21 cellular contexts compared by ENCODE assay signal in genomic region chr2:232529806-232530547, GRCh38. TPM values are rescaled to one million over a fixed set of nuclear protein-coding genes. Genes with fewer than 3 reads are reported as not detected.
DNase-seq lines count a peak whose midpoint lies in the region; ATAC-seq and TF ChIP-seq lines count a peak whose summit lies in the region.
"Had no signal": no experiment of that assay in that cellular context is flagged by ENCODE, and none has a peak within 500 bp of the region (broad histone marks: within the 10 kb centered on the region; RNA-seq: fewer than 3 reads in every experiment).

No MANE protein-coding gene starts in this region.

- in situ Hi-C loops in ACHN (cut with HindIII; ENCODE audit: low pct_ligation_motif_present, low pct_unique_long_range_greater_than_20kb, low sequenced_read_pairs): no loop called here

- H3K27me3 Mint-ChIP-seq in chondrocyte (ENCODE audit: low read depth): peaks cover 8% of the 10 kb centered on the region
- peaks cover 12 to 25% of the 10 kb centered on the region in 2 donors for H3K27me3 Mint-ChIP-seq in CD4-positive, alpha-beta memory T cell

- POLR2A ChIA-PET in CD4-positive, alpha-beta memory T cell (lab: Charles Lee; ENCODE audit: partially characterized antibody): interaction anchor here (0.9 kb wide), 1 partner anchor 10 kb away, joined by 3 read pairs; the partner anchor contains the start of gene CHRNG

- no peak overlapping the region for H3K4me3 ChIP-seq in RWPE2 (ENCODE audit: severe bottlenecking)
- no peak overlapping the region for H3K4me3 ChIP-seq in lower lobe of right lung
- no peak overlapping the region for H3K4me3 ChIP-seq in psoas muscle
- H3K4me3 ChIP-seq in CD4-positive, alpha-beta memory T cell (ENCODE audit: low read length in 2 of 2): no peak overlapping the region
- H3K4me3 ChIP-seq: GM23338 had no signal

- TF ChIP-seq CTCF in RWPE2 (IDR thresholded peaks at IDR 0.05; ENCODE audit: poor library complexity, severe bottlenecking): no peak
- no peak for TF ChIP-seq CTCF in chondrocyte (IDR thresholded peaks at IDR 0.05)
- no peak for TF ChIP-seq CTCF in lower lobe of right lung (IDR thresholded peaks at IDR 0.05)
- TF ChIP-seq CTCF in psoas muscle (IDR thresholded peaks at IDR 0.05): no peak

- H3K27ac ChIP-seq in RWPE2 (ENCODE audit: poor library complexity, severe bottlenecking) (no peak overlapping the region), lower lobe of right lung (no peak overlapping the region), psoas muscle (peak overlapping the region; percentile 98)
- no peak overlapping the region for H3K27ac ChIP-seq in CD4-positive, alpha-beta memory T cell (ENCODE audit: low read depth, low read length)
- H3K27ac ChIP-seq: HL-60 had no signal

- WGBS in psoas muscle, 3 donors: 88 to 92% (median 89%) methylated on average over 17 of the region's 17 CpGs

- H3K9me3 Mint-ChIP-seq in chondrocyte (ENCODE audit: low read depth): no peaks in the 10 kb centered on the region
- H3K9me3 Mint-ChIP-seq in CD4-positive, alpha-beta memory T cell: no peaks in the 10 kb centered on the region
- H3K9me3 Mint-ChIP-seq: GM23338 had no signal

- peak; percentile 49 for DNase-seq in RWPE2 (ENCODE audit: low spot score)
- DNase-seq in chondrocyte (ENCODE audit: low spot score): peak; percentile 79
- DNase-seq in lower lobe of right lung: peak; percentile 39
- peak in 1 of 2 donors; percentile 49 for DNase-seq in psoas muscle
- DNase-seq in ACHN: no peak
- DNase-seq in stimulated activated CD4-positive, alpha-beta T cell treated with anti-CD3 and anti-CD28 coated beads, Interleukin-1b, Interleukin-23, amount 100 ng/mL, for 48 hours: no peak
- no peak for DNase-seq in CD4-positive, alpha-beta memory T cell
- DNase-seq: AML-193; Caco-2; CD4-positive, CD25-positive, alpha-beta regulatory T cell; HCEC 1CT; IMR-90; NCI-H1417 treated with DMSO at 0.1 percent for 48 hours; NCI-H1930; NCI-H524; RPMI8226 had no signal

- CTCF ChIA-PET in CD4-positive, alpha-beta memory T cell (lab: Charles Lee; ENCODE audit: partially characterized antibody): interaction anchor here (2.0 kb wide), 1 partner anchor 8 kb away, joined by 7 read pairs; no protein-coding TSS in a partner anchor

- no peak overlapping the region for H3K27ac Mint-ChIP-seq in chondrocyte (ENCODE audit: unreplicated experiment)
- H3K27ac Mint-ChIP-seq in CD4-positive, alpha-beta memory T cell: no peak overlapping the region
- H3K27ac Mint-ChIP-seq: CD4-positive, CD25-positive, alpha-beta regulatory T cell; GM23338 had no signal

- H3K36me3 ChIP-seq in RWPE2 (ENCODE audit: low read depth): no peaks in the 10 kb centered on the region
- H3K36me3 ChIP-seq in lower lobe of right lung: no peaks in the 10 kb centered on the region
- peaks cover 0 to 57% of the 10 kb centered on the region in 2 donors for H3K36me3 ChIP-seq in psoas muscle (ENCODE audit: insufficient read depth in 1 of 2, low read depth in 1 of 2)
- H3K36me3 ChIP-seq in CD4-positive, alpha-beta memory T cell (ENCODE audit: insufficient read depth, low read length): no peaks in the 10 kb centered on the region

- intact Hi-C loops in lower lobe of right lung (cut with DNase I) (no loop called here), psoas muscle (cut with DNase I) (loop anchor here in 1 of 2 donors (1.0 kb wide), 1 partner anchor 12 kb away; no protein-coding TSS in a partner anchor)
- intact Hi-C loops in CD4-positive, alpha-beta memory T cell (cut with micrococcal nuclease): no loop called here

- H3K36me3 Mint-ChIP-seq in chondrocyte (ENCODE audit: low read depth): no peaks in the 10 kb centered on the region
- no peaks in the 10 kb centered on the region for H3K36me3 Mint-ChIP-seq in CD4-positive, alpha-beta memory T cell
- H3K36me3 Mint-ChIP-seq: CD4-positive, CD25-positive, alpha-beta regulatory T cell had no signal

- ATAC-seq in RWPE2 (ENCODE audit: low read depth) (no peak), lower lobe of right lung (no peak), psoas muscle (no peak), GM21825 (IDR thresholded peaks at IDR 0.05; ENCODE audit: unreplicated experiment) (no peak)
- ATAC-seq: GM23338 had no signal

- H3K9me3 ChIP-seq in RWPE2 (ENCODE audit: severe bottlenecking) (no peaks in the 10 kb centered on the region), lower lobe of right lung (no peaks in the 10 kb centered on the region), psoas muscle (no peaks in the 10 kb centered on the region)
- H3K9me3 ChIP-seq in CD4-positive, alpha-beta memory T cell (ENCODE audit: control insufficient read depth in 1 of 2, low read length in 2 of 2): no peaks in the 10 kb centered on the region
- H3K9me3 ChIP-seq: Caco-2 had no signal

- H3K4me1 Mint-ChIP-seq in chondrocyte (ENCODE audit: low read depth): no peaks in the 10 kb centered on the region
- peaks cover 8 to 17% (median 12%) of the 10 kb centered on the region in 4 donors for H3K4me1 Mint-ChIP-seq in CD4-positive, alpha-beta memory T cell

- no peak overlapping the region for H3K4me3 Mint-ChIP-seq in chondrocyte (ENCODE audit: unreplicated experiment)
- no peak overlapping the region for H3K4me3 Mint-ChIP-seq in CD4-positive, alpha-beta memory T cell
- H3K4me3 Mint-ChIP-seq: CD4-positive, CD25-positive, alpha-beta regulatory T cell; GM23338 had no signal

- H3K27me3 ChIP-seq in RWPE2 (ENCODE audit: insufficient read depth, poor library complexity, severe bottlenecking) (no peaks in the 10 kb centered on the region), lower lobe of right lung (ENCODE audit: low read depth) (peaks cover 35% of the 10 kb centered on the region), psoas muscle (ENCODE audit: insufficient read depth in 3 of 3, low read length in 2 of 3) (no peaks in the 10 kb centered on the region)
- H3K27me3 ChIP-seq in CD4-positive, alpha-beta memory T cell (ENCODE audit: insufficient read depth, low read length): peaks cover under 1% of the 10 kb centered on the region

- H3K4me1 ChIP-seq in RWPE2 (ENCODE audit: insufficient read depth, poor library complexity, severe bottlenecking) (no peaks in the 10 kb centered on the region), lower lobe of right lung (no peaks in the 10 kb centered on the region), psoas muscle (peaks cover 29% of the 10 kb centered on the region)
- H3K4me1 ChIP-seq in CD4-positive, alpha-beta memory T cell (ENCODE audit: insufficient read depth, low read length): peaks cover 8% of the 10 kb centered on the region
- H3K4me1 ChIP-seq: Caco-2 had no signal

RNA-seq across cellular contexts. Expression of gene CHRND, which starts 4.0 kb away (rescaled TPM):
- total RNA-seq in chondrocyte (not detected in 3 replicates), lower lobe of right lung (not detected), psoas muscle (100 to 1,000 TPM in 2 of 4 donors, 10 to 100 TPM in 2; 58.8 to 300 (median 97.7) TPM)
- 10 to 100 TPM in 2 of 3 donors, 1 to 10 TPM in 1; 6.5 to 13.5 (median 12.5) TPM for polyA plus RNA-seq in psoas muscle
- total RNA-seq in CD4-positive, alpha-beta memory T cell: not detected
- polyA plus RNA-seq in CD4-positive, alpha-beta memory T cell: not detected
- total RNA-seq: Caco-2; CD4-positive, CD25-positive, alpha-beta regulatory T cell; HT1080; IMR-90; MCF 10A had no signal
- polyA plus RNA-seq: CD4-positive, CD25-positive, alpha-beta regulatory T cell; IMR-90 had no signal

RNA-seq across cellular contexts. Expression of gene CHRNG, which starts 9.5 kb away (rescaled TPM):
- total RNA-seq in chondrocyte: not detected in 3 replicates
- not detected for total RNA-seq in lower lobe of right lung
- 10 to 100 TPM in 2 of 4 donors, 1 to 10 TPM in 2; 2.9 to 94.1 (median 17.2) TPM for total RNA-seq in psoas muscle
- 1 to 10 TPM in 2 of 3 donors, under 1 TPM in 1; 0.68 to 7.3 (median 1.5) TPM for polyA plus RNA-seq in psoas muscle
- not detected for total RNA-seq in CD4-positive, alpha-beta memory T cell
- polyA plus RNA-seq in CD4-positive, alpha-beta memory T cell: not detected
- total RNA-seq: Caco-2; CD4-positive, CD25-positive, alpha-beta regulatory T cell; GM23338; HT1080; IMR-90; MCF 10A had no signal
- polyA plus RNA-seq: GM23338, IMR-90 had no signal

RNA-seq across cellular contexts. Expression of gene PRSS56, which starts 9.8 kb away (rescaled TPM):
- total RNA-seq in chondrocyte (not detected in 3 replicates), lower lobe of right lung (not detected), psoas muscle (1 to 10 TPM; 2.0 to 5.0 (median 2.9) TPM)
- polyA plus RNA-seq in psoas muscle: 1 to 10 TPM in 2 of 3 donors, under 1 TPM in 1; 0.82 to 3.2 (median 1.8) TPM
- not detected for total RNA-seq in CD4-positive, alpha-beta memory T cell
- polyA plus RNA-seq in CD4-positive, alpha-beta memory T cell: not detected
- total RNA-seq: Caco-2; CD4-positive, CD25-positive, alpha-beta regulatory T cell; HT1080; IMR-90; MCF 10A had no signal
- polyA plus RNA-seq: CD4-positive, CD25-positive, alpha-beta regulatory T cell; IMR-90 had no signal

RNA-seq across cellular contexts. Expression of gene TIGD1, which starts 20.4 kb away (rescaled TPM):
- total RNA-seq in chondrocyte: 3.2 to 6.7 TPM (median 3.3 TPM) in 3 replicates
- total RNA-seq in lower lobe of right lung: 3.7 TPM
- 1 to 10 TPM; 2.3 to 4.9 (median 3.7) TPM for total RNA-seq in psoas muscle
- 1 to 10 TPM; 2.6 to 6.8 (median 6.4) TPM for polyA plus RNA-seq in psoas muscle
- 10 to 100 TPM; 18.9 to 19.3 TPM for total RNA-seq in CD4-positive, alpha-beta memory T cell
- 10 to 100 TPM; 11.8 to 12.7 TPM for polyA plus RNA-seq in CD4-positive, alpha-beta memory T cell

RNA-seq across cellular contexts. Expression of gene EIF4E2, which starts 20.5 kb away (rescaled TPM):
- total RNA-seq in chondrocyte (87.1 to 95.7 TPM (median 89.3 TPM) in 3 replicates), lower lobe of right lung (68.1 TPM), psoas muscle (100 to 1,000 TPM in 1 of 4 donors, 10 to 100 TPM in 3; 76.1 to 136 (median 88.4) TPM)
- 10 to 100 TPM; 39.6 to 85.2 (median 67.4) TPM for polyA plus RNA-seq in psoas muscle
- 10 to 100 TPM; 72.4 to 75.5 TPM for total RNA-seq in CD4-positive, alpha-beta memory T cell
- 10 to 100 TPM; 77.5 to 80.7 TPM for polyA plus RNA-seq in CD4-positive, alpha-beta memory T cell

Comparison
In these comparisons a context has a peak if more than half of its experiments do, and no peak if none do; other contexts are left out.
1. DNase-seq: peak in RWPE2 (single experiment), chondrocyte (single experiment) and lower lobe of right lung (single experiment); none in ACHN (single experiment), stimulated activated CD4-positive, alpha-beta T cell treated with anti-CD3 and anti-CD28 coated beads, Interleukin-1b, Interleukin-23, amount 100 ng/mL, for 48 hours (single experiment) and CD4-positive, alpha-beta memory T cell (0 of 5).
2. RNA of gene CHRND, which starts 4.0 kb away (total RNA-seq): 58.8 to 300 TPM in psoas muscle; not detected in chondrocyte, not detected in lower lobe of right lung (single experiment) and not detected in CD4-positive, alpha-beta memory T cell; every median in the first group is over 10 times any median in the second.